In genomic region chr15:68818088-68818670, GRCh38 we compare ENCODE assay signal across 8 cellular contexts. TPM values are rescaled to one million over a fixed set of nuclear protein-coding genes. Genes with fewer than 3 reads are reported as not detected.
DNase-seq lines count a peak whose midpoint lies in the region; ATAC-seq and TF ChIP-seq lines count a peak whose summit lies in the region.

No MANE protein-coding gene starts in this region.

- H3K4me1 Mint-ChIP-seq in glutamatergic neuron (ENCODE audit: low read depth, unreplicated experiment): peaks cover 11% of the 10 kb centered on the region
- peaks cover 42% of the 10 kb centered on the region for H3K4me1 Mint-ChIP-seq in type B pancreatic cell (ENCODE audit: unreplicated experiment)

- H3K27me3 ChIP-seq in ovary: no peaks in the 10 kb centered on the region

- peaks cover 6% of the 10 kb centered on the region for H3K4me1 ChIP-seq in ovary (ENCODE audit: insufficient read depth)

- WGBS in ovary, 3 donors: 0 to 1% (median 0%) methylated on average over 55 to 59 of the region's 59 CpGs

- TF ChIP-seq POLR2A in ovary (IDR thresholded peaks at IDR 0.05): peak; percentile 13

- no peaks in the 10 kb centered on the region for H3K36me3 ChIP-seq in ovary

- peaks cover 23 to 34% of the 10 kb centered on the region in 2 donors for H3K36me3 Mint-ChIP-seq in activated naive CD4-positive, alpha-beta T cell treated with anti-CD3 and anti-CD28 coated beads, Interleukin-2, amount 50 U/mL, for 72 hours
- H3K36me3 Mint-ChIP-seq in glutamatergic neuron (ENCODE audit: unreplicated experiment) (no peaks in the 10 kb centered on the region), type B pancreatic cell (peaks cover 3% of the 10 kb centered on the region)

- no peaks in the 10 kb centered on the region for H3K9me3 Mint-ChIP-seq in activated naive CD4-positive, alpha-beta T cell treated with anti-CD3 and anti-CD28 coated beads, Interleukin-2, amount 50 U/mL, for 72 hours
- H3K9me3 Mint-ChIP-seq in glutamatergic neuron (ENCODE audit: unreplicated experiment): peaks cover 14% of the 10 kb centered on the region
- no peaks in the 10 kb centered on the region for H3K9me3 Mint-ChIP-seq in type B pancreatic cell

- peak; percentile 20 for TF ChIP-seq CTCF in glutamatergic neuron (IDR thresholded peaks at IDR 0.05; ENCODE audit: partially characterized antibody, unreplicated experiment)
- TF ChIP-seq CTCF in ovary (IDR thresholded peaks at IDR 0.05): no peak
- TF ChIP-seq CTCF in type B pancreatic cell (conservative IDR thresholded peaks at IDR 0.05): peak; percentile 55

- intact Hi-C loops in ovary (cut with DNase I): loop anchor here in 2 of 4 donors (2.0 to 10.0 kb wide), 2 partner anchors 41 to 263 kb away; no protein-coding TSS in a partner anchor

- peak; percentile 13 to 35 for ATAC-seq in activated naive CD4-positive, alpha-beta T cell treated with anti-CD3 and anti-CD28 coated beads, Interleukin-2, amount 50 U/mL, for 72 hours
- ATAC-seq in GM21447 (IDR thresholded peaks at IDR 0.05; ENCODE audit: unreplicated experiment): no peak

- H3K27me3 Mint-ChIP-seq in glutamatergic neuron (ENCODE audit: unreplicated experiment) (peaks cover 6% of the 10 kb centered on the region), type B pancreatic cell (no peaks in the 10 kb centered on the region)

- peak overlapping the region; percentile 89 for H3K4me3 ChIP-seq in Jurkat, Clone E6-1 (ENCODE audit: low read length)
- peak overlapping the region; percentile 89 for H3K4me3 ChIP-seq in ovary

- peak overlapping the region; percentile 95 to 98 for H3K27ac ChIP-seq in ovary

- no peak overlapping the region for H3K4me3 Mint-ChIP-seq in glutamatergic neuron (ENCODE audit: unreplicated experiment)
- peak overlapping the region; percentile 98 for H3K4me3 Mint-ChIP-seq in type B pancreatic cell

- no peak overlapping the region for H3K27ac Mint-ChIP-seq in activated naive CD4-positive, alpha-beta T cell treated with anti-CD3 and anti-CD28 coated beads, Interleukin-2, amount 50 U/mL, for 72 hours
- H3K27ac Mint-ChIP-seq in glutamatergic neuron (ENCODE audit: unreplicated experiment) (no peak overlapping the region), type B pancreatic cell (no peak overlapping the region)

- peak; percentile 81 for DNase-seq in EL
- DNase-seq in Jurkat, Clone E6-1 (ENCODE audit: low read depth, low spot score): peak; percentile 71
- DNase-seq in SK-N-DZ (ENCODE audit: low spot score): peak; percentile 61
- peak; percentile 66 to 67 for DNase-seq in activated naive CD4-positive, alpha-beta T cell treated with anti-CD3 and anti-CD28 coated beads, Interleukin-2, amount 50 U/mL, for 72 hours (ENCODE audit: low spot score in 2 of 2)
- peak; percentile 72 for DNase-seq in glutamatergic neuron
- peak; percentile 67 to 79 (median 72) for DNase-seq in ovary
- peak; percentile 80 for DNase-seq in type B pancreatic cell (ENCODE audit: extremely low spot score, unreplicated experiment)

- no peak for TF ChIP-seq EP300 in ovary (IDR thresholded peaks at IDR 0.05)

- H3K9me3 ChIP-seq in ovary: no peaks in the 10 kb centered on the region

RNA-seq across cellular contexts. Expression of gene ANP32A, which starts 2.5 kb away (rescaled TPM):
- 632 TPM for polyA plus RNA-seq in Jurkat, Clone E6-1 (2012; ENCODE audit: insufficient read depth, insufficient read length)
- 160 and 194 TPM in 2 replicates for polyA plus RNA-seq in SK-N-DZ (2014; cell fraction: cytosol; rRNA removed)
- polyA plus RNA-seq in SK-N-DZ (2014; cell fraction: nucleus; rRNA removed): 68.4 and 81.7 TPM in 2 replicates
- total RNA-seq in activated naive CD4-positive, alpha-beta T cell treated with anti-CD3 and anti-CD28 coated beads, Interleukin-2, amount 50 U/mL, for 72 hours: 100 to 1,000 TPM; 136 to 237 TPM
- total RNA-seq in glutamatergic neuron (ENCODE audit: unreplicated experiment): 134 TPM
- 100 to 1,000 TPM in 1 of 7 donors, 10 to 100 TPM in 6; 29.4 to 119 (median 86.3) TPM for total RNA-seq in ovary
- polyA plus RNA-seq in ovary: 100 to 1,000 TPM in 1 of 2 donors, 10 to 100 TPM in 1; 42.8 to 158 TPM
- 167 and 222 TPM in 2 replicates for total RNA-seq in type B pancreatic cell (ENCODE audit: low replicate concordance)

Comparison
In these comparisons a context has a peak if more than half of its experiments do, and no peak if none do; other contexts are left out.
1. CTCF ChIP-seq: peak in glutamatergic neuron (single experiment) and type B pancreatic cell (single experiment); none in ovary (0 of 3).
2. Peak in every context shown above with its lines, with median percentiles within 50 percentile points of each other: DNase-seq.